ENCODE assay signal across 8 cellular contexts in the genomic region with DNA sequence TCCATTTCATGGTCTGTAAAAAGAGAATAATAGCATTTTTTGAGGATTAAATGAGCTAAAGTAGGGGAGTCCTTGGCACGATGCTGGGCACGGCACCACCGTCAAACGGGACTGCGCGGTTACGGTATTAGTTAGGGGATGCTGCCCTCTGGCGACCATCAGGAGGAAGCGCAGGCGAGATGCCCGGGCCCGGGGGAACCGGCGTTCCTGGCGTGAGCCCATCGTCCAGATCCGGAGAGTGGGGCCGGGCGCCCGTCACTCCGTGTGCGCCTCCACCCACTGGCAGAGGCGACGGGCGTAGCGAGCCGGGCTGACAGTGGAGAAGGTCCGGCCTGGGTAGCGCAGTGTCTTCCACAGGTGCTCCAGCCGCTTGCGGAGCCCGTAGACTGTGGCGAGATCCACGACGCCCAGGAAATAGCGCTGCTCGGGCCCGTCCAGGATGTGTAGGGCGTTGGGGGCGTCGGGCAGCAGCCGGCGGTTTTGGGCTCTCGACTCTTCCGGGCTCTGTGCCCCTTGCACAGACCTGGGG. TPM values are rescaled to one million over a fixed set of nuclear protein-coding genes. Genes with fewer than 3 reads are reported as not detected.
A peak's percentile ranks its signal among the peaks of the same experiment; 100 is the strongest.
DNase-seq lines count a peak whose midpoint lies in the region; ATAC-seq and TF ChIP-seq lines count a peak whose summit lies in the region.

No MANE protein-coding gene starts in this region.

- peaks cover 16% of the 10 kb centered on the region for H3K27me3 Mint-ChIP-seq in activated CD4-positive, alpha-beta T cell treated with anti-CD3 and anti-CD28 coated beads, Interleukin-2, amount 10 ng/mL, durations not matched to agents 7 days and 5 days

- H3K4me3 ChIP-seq in NB4 (ENCODE audit: low read depth, low read length) (no peak overlapping the region), mesendoderm (ENCODE audit: low read length) (no peak overlapping the region)

- H3K27ac ChIP-seq in mesendoderm (ENCODE audit: low read depth, low read length) = no peak overlapping the region

- H3K4me3 Mint-ChIP-seq in activated CD4-positive, alpha-beta T cell treated with anti-CD3 and anti-CD28 coated beads, Interleukin-2, amount 10 ng/mL, durations not matched to agents 7 days and 5 days = no peak overlapping the region

- H3K9ac ChIP-seq in mesendoderm (ENCODE audit: low read length) = no peak overlapping the region

- H3K27me3 ChIP-seq in mesendoderm (ENCODE audit: insufficient read depth, low read length, poor library complexity) = no peaks in the 10 kb centered on the region

- no peak overlapping the region for H3K4me2 ChIP-seq in mesendoderm (ENCODE audit: low read length)

- no peak overlapping the region for H3K23ac ChIP-seq in mesendoderm (ENCODE audit: low read length)

- peaks cover 42% of the 10 kb centered on the region for H3K4me1 Mint-ChIP-seq in activated CD4-positive, alpha-beta T cell treated with anti-CD3 and anti-CD28 coated beads, Interleukin-2, amount 10 ng/mL, durations not matched to agents 7 days and 5 days

- no peak overlapping the region for H2BK15ac ChIP-seq in mesendoderm (replicated peaks; ENCODE audit: low read depth)

- DNase-seq in DMS 273 (lab: John Stamatoyannopoulos, UW; ENCODE audit: unreplicated experiment) (peak; percentile 74), DMS 273 treated with DMSO at 0.1 percent for 48 hours (lab: John Stamatoyannopoulos, UW) (no peak), NB4 (ENCODE audit: low read depth) (peak; percentile 70), dermis blood vessel endothelial cell (peak; percentile 73), mesendoderm (peak; percentile 32)
- peak; percentile 79 for DNase-seq in activated CD4-positive, alpha-beta T cell treated with anti-CD3 and anti-CD28 coated beads, Interleukin-2, amount 10 ng/mL, durations not matched to agents 7 days and 5 days
- peak; percentile 61 to 70 for DNase-seq in stimulated activated CD8-positive, alpha-beta memory T cell treated with anti-CD3 and anti-CD28 coated beads, Interleukin-7, amount 100 ng/mL, for 1 hour (ENCODE audit: low read depth in 2 of 2)

- peak overlapping the region; percentile 25 for H3K56ac ChIP-seq in mesendoderm (ENCODE audit: low read length)

- WGBS in mesendoderm (ENCODE audit: extremely low coverage, insufficient coverage, low lambda C conversion rate) = no CpG with 5 or more reads among the region's 45 CpGs

- no peaks in the 10 kb centered on the region for H3K79me1 ChIP-seq in mesendoderm (ENCODE audit: low read length)

- no peak overlapping the region for H3K27ac Mint-ChIP-seq in activated CD4-positive, alpha-beta T cell treated with anti-CD3 and anti-CD28 coated beads, Interleukin-2, amount 10 ng/mL, durations not matched to agents 7 days and 5 days

- H3K18ac ChIP-seq in mesendoderm (ENCODE audit: low read length) = no peak overlapping the region

- TF ChIP-seq CTCF in NB4 (IDR thresholded peaks at IDR 0.05; ENCODE audit: low read depth, low read length) = peak; percentile 56

- ATAC-seq in HG03469 (IDR thresholded peaks at IDR 0.05; ENCODE audit: unreplicated experiment) = no peak

- H2BK120ac ChIP-seq in mesendoderm (ENCODE audit: low read depth, low read length) = no peak overlapping the region

- CTCF ChIA-PET in activated CD4-positive, alpha-beta T cell treated with anti-CD3 and anti-CD28 coated beads, Interleukin-2, amount 10 ng/mL, durations not matched to agents 7 days and 5 days (lab: Charles Lee) = interaction anchor here (0.6 to 3.6 kb wide), 34 partner anchors 8 to 416 kb away, joined by 3 to 17 read pairs (median 4); partner anchors contain the start of genes CDK9, PIP5KL1, SH2D3C and TOR2A

- no peaks in the 10 kb centered on the region for H3K79me2 ChIP-seq in mesendoderm (ENCODE audit: control insufficient read depth, insufficient read depth, low read length)

- H3K9me3 Mint-ChIP-seq in activated CD4-positive, alpha-beta T cell treated with anti-CD3 and anti-CD28 coated beads, Interleukin-2, amount 10 ng/mL, durations not matched to agents 7 days and 5 days = no peaks in the 10 kb centered on the region

- H3K4me1 ChIP-seq in mesendoderm (ENCODE audit: control insufficient read depth, low read depth, low read length) = no peaks in the 10 kb centered on the region

- H4K8ac ChIP-seq in mesendoderm (ENCODE audit: low read depth, low read length) = no peak overlapping the region

- H2BK5ac ChIP-seq in mesendoderm (ENCODE audit: low read length) = no peak overlapping the region

- no peaks in the 10 kb centered on the region for H3K36me3 ChIP-seq in mesendoderm (ENCODE audit: control insufficient read depth, insufficient read depth, low read length)

- no peak overlapping the region for H3K4ac ChIP-seq in mesendoderm (ENCODE audit: low read depth, low read length)

- no peaks in the 10 kb centered on the region for H3K36me3 Mint-ChIP-seq in activated CD4-positive, alpha-beta T cell treated with anti-CD3 and anti-CD28 coated beads, Interleukin-2, amount 10 ng/mL, durations not matched to agents 7 days and 5 days (ENCODE audit: low read depth)

- H4K5ac ChIP-seq in mesendoderm (ENCODE audit: low read length) = no peak overlapping the region

- POLR2A ChIA-PET in activated CD4-positive, alpha-beta T cell treated with anti-CD3 and anti-CD28 coated beads, Interleukin-2, amount 10 ng/mL, durations not matched to agents 7 days and 5 days (lab: Charles Lee) = no interaction called here

- TF ChIP-seq POLR2A in NB4 (IDR thresholded peaks at IDR 0.05; ENCODE audit: extremely low read depth, insufficient read length) = no peak

- no peak overlapping the region for H2AK5ac ChIP-seq in mesendoderm (ENCODE audit: low read length)

RNA-seq across cellular contexts. Expression of gene ST6GALNAC4, which starts 4.8 kb away (rescaled TPM):
- 10 to 100 TPM; 16.8 to 22.4 TPM for total RNA-seq in activated CD4-positive, alpha-beta T cell treated with anti-CD3 and anti-CD28 coated beads, Interleukin-2, amount 10 ng/mL, durations not matched to agents 7 days and 5 days
- total RNA-seq in dermis blood vessel endothelial cell = 50.0 and 98.0 TPM in 2 replicates
- 12.3 TPM for polyA plus RNA-seq in mesendoderm (2013, experiment 1 of 2)
- 14.4 TPM for polyA plus RNA-seq in mesendoderm (2013, experiment 2 of 2)

RNA-seq across cellular contexts. Expression of gene PIP5KL1, which starts 8.9 kb away (rescaled TPM):
- total RNA-seq in activated CD4-positive, alpha-beta T cell treated with anti-CD3 and anti-CD28 coated beads, Interleukin-2, amount 10 ng/mL, durations not matched to agents 7 days and 5 days = 1 to 10 TPM; 2.5 to 4.1 TPM
- total RNA-seq in dermis blood vessel endothelial cell = 0.51 and 0.70 TPM in 2 replicates
- 4.1 TPM for polyA plus RNA-seq in mesendoderm (2013, experiment 1 of 2)
- 3.5 TPM for polyA plus RNA-seq in mesendoderm (2013, experiment 2 of 2)

RNA-seq across cellular contexts. Expression of gene DPM2, which starts 16.0 kb away (rescaled TPM):
- total RNA-seq in activated CD4-positive, alpha-beta T cell treated with anti-CD3 and anti-CD28 coated beads, Interleukin-2, amount 10 ng/mL, durations not matched to agents 7 days and 5 days = 10 to 100 TPM; 79.9 to 80.4 TPM
- total RNA-seq in dermis blood vessel endothelial cell = 8.5 and 9.9 TPM in 2 replicates
- 31.9 TPM for polyA plus RNA-seq in mesendoderm (2013, experiment 1 of 2)
- polyA plus RNA-seq in mesendoderm (2013, experiment 2 of 2) = 33.2 TPM

RNA-seq across cellular contexts. Expression of gene ST6GALNAC6, which starts 22.3 kb away (rescaled TPM):
- total RNA-seq in activated CD4-positive, alpha-beta T cell treated with anti-CD3 and anti-CD28 coated beads, Interleukin-2, amount 10 ng/mL, durations not matched to agents 7 days and 5 days = 100 to 1,000 TPM; 100 to 122 TPM
- total RNA-seq in dermis blood vessel endothelial cell = 33.2 and 44.8 TPM in 2 replicates
- polyA plus RNA-seq in mesendoderm (2013, experiment 1 of 2) = 11.0 TPM
- 11.5 TPM for polyA plus RNA-seq in mesendoderm (2013, experiment 2 of 2)

RNA-seq across cellular contexts. Expression of gene AK1, which starts 44.2 kb away (rescaled TPM):
- total RNA-seq in activated CD4-positive, alpha-beta T cell treated with anti-CD3 and anti-CD28 coated beads, Interleukin-2, amount 10 ng/mL, durations not matched to agents 7 days and 5 days = 10 to 100 TPM; 53.7 to 62.3 TPM
- total RNA-seq in dermis blood vessel endothelial cell = 22.0 and 42.2 TPM in 2 replicates
- polyA plus RNA-seq in mesendoderm (2013, experiment 1 of 2) = 24.5 TPM
- 21.1 TPM for polyA plus RNA-seq in mesendoderm (2013, experiment 2 of 2)
